Comparison of ENCODE assay signal across 18 cellular contexts in the genomic region with DNA sequence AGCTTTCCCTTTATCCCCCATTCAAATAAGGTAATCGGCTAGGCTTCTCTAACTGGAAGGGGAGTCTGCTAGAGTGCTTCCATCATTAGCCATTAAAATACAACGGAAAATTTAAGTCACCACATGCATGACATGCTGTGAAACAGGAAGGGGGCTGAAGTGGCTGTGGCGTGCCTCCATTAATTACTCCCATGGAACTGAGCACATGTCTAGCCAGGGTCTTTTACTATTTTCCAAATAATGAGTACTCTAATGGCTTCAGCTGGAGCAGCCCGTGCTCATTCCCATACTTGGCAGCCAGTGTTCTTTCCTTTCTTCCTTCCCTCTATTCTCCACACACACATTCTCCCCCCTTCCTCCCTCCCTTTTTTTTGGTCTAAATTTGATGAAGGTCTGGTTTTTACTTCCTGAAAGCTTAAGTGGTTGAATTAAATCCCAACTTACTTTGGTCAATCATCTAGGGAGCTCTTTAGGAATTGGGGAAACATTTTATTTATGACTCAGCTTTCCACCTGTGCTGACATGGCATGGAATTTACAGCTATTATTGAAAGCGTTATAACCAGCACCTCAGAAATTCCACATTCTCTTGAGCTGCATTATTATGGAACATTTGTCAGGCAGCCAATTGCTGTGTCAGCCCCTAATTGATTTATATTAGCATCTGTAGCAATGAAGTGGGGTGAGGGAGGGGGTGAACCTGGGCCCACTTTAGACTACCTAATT.
DNase-seq lines count a peak whose midpoint lies in the region; ATAC-seq and TF ChIP-seq lines count a peak whose summit lies in the region.
"Had no signal": no experiment of that assay in that cellular context is flagged by ENCODE, and none has a peak within 500 bp of the region (broad histone marks: within the 10 kb centered on the region; RNA-seq: fewer than 3 reads in every experiment).

No MANE protein-coding gene starts in this region.

- CTCF ChIA-PET in RWPE1 (lab: Yijun Ruan, JAX), result interaction anchor here (0.9 kb wide), 1 partner anchor 307 kb away, joined by 4 read pairs; no protein-coding TSS in a partner anchor

- no peak for TF ChIP-seq CTCF in RWPE1 (conservative IDR thresholded peaks at IDR 0.05; ENCODE audit: low read depth)
- no peak for TF ChIP-seq CTCF in foreskin keratinocyte (conservative IDR thresholded peaks at IDR 0.05)

- no peaks in the 10 kb centered on the region for H3K27me3 ChIP-seq in foreskin keratinocyte
- H3K27me3 ChIP-seq: right atrium auricular region had no signal

- ATAC-seq in foreskin keratinocyte (peak; percentile 92), GM18909 (IDR thresholded peaks at IDR 0.05; ENCODE audit: poor library complexity, unreplicated experiment) (no peak)
- ATAC-seq: activated naive CD8-positive, alpha-beta T cell treated with anti-CD3 and anti-CD28 coated beads, Interleukin-2, amount 50 U/mL, for 24 hours; left cardiac atrium; stimulated activated naive CD8-positive, alpha-beta T cell treated with anti-CD3 and anti-CD28 coated beads, Interleukin-15, Interleukin-2, amounts not matched to agents 100 U/mL and 50 U/mL, for 24 hours; T-helper 17 cell had no signal

- POLR2A ChIA-PET in RWPE1 (lab: Yijun Ruan, JAX; ENCODE audit: low non-redundant PET), result no interaction called here

- H3K4me1 ChIP-seq in foreskin keratinocyte, result peaks cover 10% of the 10 kb centered on the region
- H3K4me1 ChIP-seq: right atrium auricular region had no signal

- DNase-seq in DMS153 (lab: John Stamatoyannopoulos, UW), result peak; percentile 58
- DNase-seq in NCI-H1417 (lab: John Stamatoyannopoulos, UW), result peak in 2 of 3 experiments; percentile 75 to 94
- peak; percentile 55 for DNase-seq in RWPE1 (ENCODE audit: low spot score)
- DNase-seq in foreskin keratinocyte, result peak; percentile 50 to 78
- DNase-seq in SIG-M5 treated with dmso at 0.1 percent for 504 hours (lab: John Stamatoyannopoulos, UW; ENCODE audit: unreplicated experiment), result no peak
- no peak for DNase-seq in NAMALWA (ENCODE audit: low spot score)
- DNase-seq in stimulated activated naive CD4-positive, alpha-beta T cell (lab: John Stamatoyannopoulos, UW), result no peak
- DNase-seq: activated CD4-positive, CD25-positive, alpha-beta regulatory T cell; activated naive CD8-positive, alpha-beta T cell treated with anti-CD3 and anti-CD28 coated beads, Interleukin-2, amount 50 U/mL, for 24 hours; caudate nucleus; effector memory CD4-positive, alpha-beta T cell; left cardiac atrium; SHP77; stimulated activated naive CD8-positive, alpha-beta T cell treated with anti-CD3 and anti-CD28 coated beads, Interleukin-15, Interleukin-2, amounts not matched to agents 100 U/mL and 50 U/mL, for 24 hours; T-helper 17 cell had no signal

- no peak overlapping the region for H3K27ac ChIP-seq in RWPE1
- no peak overlapping the region for H3K27ac ChIP-seq in foreskin keratinocyte
- H3K27ac ChIP-seq: C4-2B, right atrium auricular region had no signal

Comparison
In these comparisons a context has a peak if more than half of its experiments do, and no peak if none do; other contexts are left out.
1. DNase-seq: peak in DMS153 (single experiment), NCI-H1417 (2 of 3), RWPE1 (single experiment) and foreskin keratinocyte (2 of 2); none in SIG-M5 treated with dmso at 0.1 percent for 504 hours (single experiment), NAMALWA (single experiment) and stimulated activated naive CD4-positive, alpha-beta T cell (0 of 6).